1 cellular context compared by ENCODE assay signal in genomic region chr15:74579001-74579400, GRCh38.
TF ChIP-seq lines count a peak whose summit lies in the region.

No MANE protein-coding gene starts in this region.

TF ChIP-seq in K562, 482 proteins besides CTCF, POLR2A, EP300 and RAD21 (continued from another document):
- TF ChIP-seq E2F8 (IDR thresholded peaks at IDR 0.05; ENCODE audit: low read depth, partially characterized antibody) (no peak), NR2F6 (CRISPR knock-in tag; IDR thresholded peaks at IDR 0.05) (no peak), PURB (CRISPR knock-in tag; IDR thresholded peaks at IDR 0.05; ENCODE audit: low read depth) (no peak), ARID4B (CRISPR knock-in tag; IDR thresholded peaks at IDR 0.05) (0 out of 2 replicates have a peak, but pooled peaks have one; percentile 20), ZNF586 (CRISPR knock-in tag; conservative IDR thresholded peaks at IDR 0.05) (no peak)
